8 cellular contexts compared by ENCODE assay signal in the genomic region with DNA sequence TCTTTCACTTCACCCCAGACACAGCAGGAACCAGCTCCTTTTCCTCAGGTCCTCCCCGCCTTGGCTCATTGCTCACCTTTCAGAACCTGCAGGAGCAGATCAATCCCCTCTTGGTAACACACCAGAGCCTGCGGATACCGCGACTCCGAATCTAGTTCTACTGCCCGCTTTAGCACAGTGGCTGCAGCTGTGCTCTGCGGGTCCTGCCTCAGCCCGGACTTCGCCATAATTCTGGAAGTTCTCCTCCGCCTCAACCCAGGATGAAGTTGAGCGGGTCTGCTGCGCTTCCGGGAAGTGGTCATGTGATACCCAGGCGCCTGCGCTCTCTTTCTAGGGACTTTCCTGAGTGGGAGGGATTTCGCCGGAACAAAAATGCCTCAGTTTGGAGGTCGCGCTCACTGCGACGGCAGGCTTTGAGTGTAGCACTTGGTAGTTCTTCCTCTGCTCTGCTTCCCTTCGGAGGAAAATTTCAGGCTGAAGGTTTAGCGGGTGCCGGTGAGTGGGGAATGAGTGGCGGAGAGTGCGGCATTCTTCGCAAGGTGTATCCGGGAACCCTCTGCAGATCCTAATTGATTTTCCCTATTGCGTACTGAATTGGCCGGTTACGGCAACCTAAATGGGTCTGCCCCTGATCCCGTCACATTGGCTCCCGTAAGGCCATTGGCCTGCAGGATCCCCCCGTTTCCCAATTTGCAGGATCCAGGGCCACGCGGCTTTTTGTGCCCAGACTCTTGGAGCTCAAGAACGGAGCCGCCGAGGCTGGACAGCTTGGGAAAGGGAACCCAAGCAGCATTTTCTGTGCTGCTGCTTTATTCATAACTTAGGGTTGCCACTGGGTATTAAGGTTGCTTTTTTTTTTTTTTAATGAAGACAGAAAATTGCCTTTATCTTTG. TPM values are rescaled to one million over a fixed set of nuclear protein-coding genes. Genes with fewer than 3 reads are reported as not detected.
DNase-seq lines count a peak whose midpoint lies in the region; ATAC-seq and TF ChIP-seq lines count a peak whose summit lies in the region.

Gene MITD1, minus strand, starts transcription at position 304 of the 893 bp plus-strand sequence. Its CDS starts 77 bp downstream, at position 227.
Gene MRPL30, plus strand, starts transcription at position 430 of the 893 bp plus-strand sequence. CDS start 5,020 bp downstream, outside the sequence.

- DNase-seq in DMS53 (lab: John Stamatoyannopoulos, UW) (peak; percentile 100), KG1 (lab: John Stamatoyannopoulos, UW) (peak; percentile 93), Panc1 (ENCODE audit: low read depth, low spot score) (peak; percentile 94)
- peak; percentile 81 for DNase-seq in activated T-cell treated with anti-CD3 and anti-CD28 coated beads, Interleukin-2, amount 50 U/mL, for 4 hours
- DNase-seq in stimulated activated CD8-positive, alpha-beta memory T cell treated with anti-CD3 and anti-CD28 coated beads, Interleukin-7, amount 100 ng/mL, for 1 hour (ENCODE audit: low read depth in 2 of 2): peak; percentile 78 to 82

- 0 to 1% methylated on average over 39 of the region's 39 CpGs for WGBS in esophagus, 2 donors

- ATAC-seq in GM21723 (IDR thresholded peaks at IDR 0.05; ENCODE audit: unreplicated experiment) (peak; percentile 91), Panc1 (peak; percentile 98)
- ATAC-seq in activated T-cell treated with anti-CD3 and anti-CD28 coated beads, Interleukin-2, amount 50 U/mL, for 4 hours: peak; percentile 92 to 94

- intact Hi-C loops in Panc1 (cut with micrococcal nuclease; ENCODE audit: unreplicated experiment): loop anchor here (5.0 kb wide), 1 partner anchor 156 kb away; the partner anchor contains the start of genes EIF5B and TXNDC9

- H3K9ac ChIP-seq in mucosa of stomach (ENCODE audit: low read length): peak within 1 kb of the TSS; percentile 77

- H3K9me3 ChIP-seq in Panc1 (ENCODE audit: control insufficient read depth, insufficient read depth, low read depth, low read length) (no peaks in the 10 kb centered on the region), esophagus (ENCODE audit: control insufficient read depth in 2 of 2, insufficient read depth in 1 of 2, low read depth in 1 of 2, low read length in 1 of 2) (no peaks in the 10 kb centered on the region), mucosa of stomach (ENCODE audit: control insufficient read depth, low read length) (no peaks in the 10 kb centered on the region)

- H3K27me3 ChIP-seq in Panc1 (ENCODE audit: control insufficient read depth, insufficient read depth, low read length) (no peaks in the 10 kb centered on the region), esophagus (ENCODE audit: control insufficient read depth in 1 of 2, insufficient read depth in 2 of 2, low read length in 2 of 2) (no peaks in the 10 kb centered on the region), mucosa of stomach (ENCODE audit: control insufficient read depth, insufficient read depth, low read length) (no peaks in the 10 kb centered on the region)

- TSS peak; percentile 86 for BruUV-seq in Panc1 (replicated peaks; lab: Mats Ljungman, UMichigan)

- H3K36me3 Mint-ChIP-seq in activated T-cell treated with anti-CD3 and anti-CD28 coated beads, Interleukin-2, amount 50 U/mL, for 4 hours (ENCODE audit: insufficient read depth): peaks cover 14% of the 10 kb centered on the region

- peak within 1 kb of the TSS; percentile 68 to 99 for H3K4me3 ChIP-seq in Panc1 (ENCODE audit: low read depth in 2 of 2, low read length in 2 of 2)
- peak within 1 kb of the TSS; percentile 97 to 99 for H3K4me3 ChIP-seq in esophagus (ENCODE audit: low read depth in 1 of 2, low read length in 2 of 2)
- H3K4me3 ChIP-seq in mucosa of stomach (ENCODE audit: low read length): peak within 1 kb of the TSS; percentile 87

- H3K4me3 Mint-ChIP-seq in activated T-cell treated with anti-CD3 and anti-CD28 coated beads, Interleukin-2, amount 50 U/mL, for 4 hours: peak within 1 kb of the TSS; percentile 100

- CTCF ChIA-PET in Panc1 (lab: Charles Lee): interaction anchor here (0.7 kb wide), 1 partner anchor 41 kb away, joined by 7 read pairs; no protein-coding TSS in a partner anchor

- peaks cover 12% of the 10 kb centered on the region for H3K4me1 ChIP-seq in Panc1 (ENCODE audit: control insufficient read depth, insufficient read depth, low read length)
- H3K4me1 ChIP-seq in esophagus (ENCODE audit: control insufficient read depth in 2 of 2, insufficient read depth in 2 of 2, low read length in 1 of 2): no peaks in the 10 kb centered on the region
- H3K4me1 ChIP-seq in mucosa of stomach (ENCODE audit: control insufficient read depth, insufficient read depth, low read length): peaks cover 13% of the 10 kb centered on the region

- no peaks in the 10 kb centered on the region for H3K27me3 Mint-ChIP-seq in activated T-cell treated with anti-CD3 and anti-CD28 coated beads, Interleukin-2, amount 50 U/mL, for 4 hours (ENCODE audit: low read depth)

- H3K27ac ChIP-seq in Panc1 (ENCODE audit: low read length) (peak within 1 kb of the TSS; percentile 88), esophagus (ENCODE audit: low read depth in 2 of 2, low read length in 1 of 2) (peak within 1 kb of the TSS; percentile 76 to 89)

- H3K4me1 Mint-ChIP-seq in activated T-cell treated with anti-CD3 and anti-CD28 coated beads, Interleukin-2, amount 50 U/mL, for 4 hours (ENCODE audit: low read depth): peaks cover 57% of the 10 kb centered on the region

- in situ Hi-C loops in Panc1 (cut with HindIII; ENCODE audit: low pct_unique_long_range_greater_than_20kb, low sequenced_read_pairs): no loop called here

- TF ChIP-seq CTCF in Panc1 (IDR thresholded peaks at IDR 0.05): no peak

- no peaks in the 10 kb centered on the region for H3K9me3 Mint-ChIP-seq in activated T-cell treated with anti-CD3 and anti-CD28 coated beads, Interleukin-2, amount 50 U/mL, for 4 hours

- POLR2A ChIA-PET in Panc1 (lab: Charles Lee): interaction anchor here (0.7 to 1.0 kb wide), 3 partner anchors 95 to 266 kb away, joined by 4 to 10 read pairs (median 10); partner anchors contain the start of gene EIF5B

- H3K36me3 ChIP-seq in Panc1 (ENCODE audit: control insufficient read depth, insufficient read depth, low read length) (peaks cover 4% of the 10 kb centered on the region; the same call in 1 of the 2 replicates), esophagus (ENCODE audit: control insufficient read depth in 2 of 2, insufficient read depth in 2 of 2, low read length in 1 of 2) (no peaks in the 10 kb centered on the region), mucosa of stomach (ENCODE audit: control insufficient read depth, insufficient read depth, low read length) (no peaks in the 10 kb centered on the region)

RNA-seq across cellular contexts. Expression of gene MITD1, which starts in this region (rescaled TPM):
- total RNA-seq in Panc1 (2021; ENCODE audit: unreplicated experiment): 36.0 TPM
- polyA plus RNA-seq in Panc1 (2012; ENCODE audit: insufficient read length): 27.3 TPM
- 10 to 100 TPM; 52.1 to 54.7 (median 54.0) TPM for total RNA-seq in activated T-cell treated with anti-CD3 and anti-CD28 coated beads, Interleukin-2, amount 50 U/mL, for 4 hours
- 10 to 100 TPM; 25.0 to 40.0 TPM for polyA plus RNA-seq in esophagus

RNA-seq across cellular contexts. Expression of gene MRPL30, which starts in this region (rescaled TPM):
- 25.6 TPM for total RNA-seq in Panc1 (2021; ENCODE audit: unreplicated experiment)
- polyA plus RNA-seq in Panc1 (2012; ENCODE audit: insufficient read length): 17.2 TPM
- total RNA-seq in activated T-cell treated with anti-CD3 and anti-CD28 coated beads, Interleukin-2, amount 50 U/mL, for 4 hours: 10 to 100 TPM; 28.2 to 30.2 (median 29.7) TPM
- polyA plus RNA-seq in esophagus: 10 to 100 TPM; 20.4 to 21.8 TPM

Comparison
In these comparisons a context has a peak if more than half of its experiments do, and no peak if none do; other contexts are left out.
1. Peak in every context shown above with its lines: DNase-seq, ATAC-seq, H3K4me3 ChIP-seq and H3K27ac ChIP-seq.